ENCODE assay signal across 13 cellular contexts in the genomic region with DNA sequence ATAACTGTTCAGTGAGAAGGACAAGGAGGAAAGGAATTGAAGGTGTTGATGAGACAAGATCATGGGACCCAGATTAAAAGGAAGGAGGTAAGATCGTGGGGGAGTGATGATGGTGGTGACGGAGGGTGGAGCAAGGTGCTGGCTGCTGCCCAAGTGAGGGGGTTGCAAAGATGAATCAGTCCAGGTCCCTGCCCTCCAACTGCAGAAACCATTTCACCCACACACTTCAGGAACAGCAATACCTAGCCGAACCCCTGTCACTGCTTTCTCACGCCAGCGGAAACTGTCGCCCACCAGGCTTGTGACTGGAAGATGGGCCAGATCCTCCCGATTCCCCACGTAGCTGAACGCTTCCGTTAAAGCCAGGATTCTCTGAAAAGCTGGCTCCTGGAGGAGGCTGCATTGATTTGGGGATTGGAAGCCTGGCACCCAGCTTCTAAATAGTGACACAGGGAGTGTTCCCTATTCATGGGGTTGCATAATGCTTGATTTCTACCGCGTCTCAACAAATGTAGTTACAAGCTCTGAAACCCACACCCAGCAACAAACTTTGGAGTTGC. TPM values are rescaled to one million over a fixed set of nuclear protein-coding genes. Genes with fewer than 3 reads are reported as not detected.
DNase-seq lines count a peak whose midpoint lies in the region; ATAC-seq and TF ChIP-seq lines count a peak whose summit lies in the region.
"Had no signal": no experiment of that assay in that cellular context is flagged by ENCODE, and none has a peak within 500 bp of the region (broad histone marks: within the 10 kb centered on the region; RNA-seq: fewer than 3 reads in every experiment).

No MANE protein-coding gene starts in this region.

- intact Hi-C loops in left ventricle myocardium inferior (cut with micrococcal nuclease), result no loop called here

- no peaks in the 10 kb centered on the region for H3K27me3 Mint-ChIP-seq in T-helper 2 cell treated with Interferon-gamma antibody and Interleukin-4, amounts not matched to agents 5 μg/mL and 100 μg/mL, for 36 hours (ENCODE audit: low read depth)

- no peaks in the 10 kb centered on the region for H3K36me3 Mint-ChIP-seq in T-helper 2 cell treated with Interferon-gamma antibody and Interleukin-4, amounts not matched to agents 5 μg/mL and 100 μg/mL, for 36 hours (ENCODE audit: low read depth)
- H3K36me3 Mint-ChIP-seq: CD14-positive monocyte had no signal

- no peaks in the 10 kb centered on the region for H3K27me3 ChIP-seq in left ventricle myocardium inferior (ENCODE audit: low read depth)
- H3K27me3 ChIP-seq in H7 (ENCODE audit: control insufficient read depth, insufficient read depth, low read length), result peaks cover 6% of the 10 kb centered on the region
- H3K27me3 ChIP-seq: thyroid gland had no signal

- H3K4me1 ChIP-seq in left ventricle myocardium inferior, result peaks cover 28% of the 10 kb centered on the region

- no peak for TF ChIP-seq CTCF in left ventricle myocardium inferior (IDR thresholded peaks at IDR 0.05; ENCODE audit: borderline replicate concordance)

- H3K36me3 ChIP-seq in left ventricle myocardium inferior (no peaks in the 10 kb centered on the region), H7 (replicated peaks; ENCODE audit: control insufficient read depth, insufficient read depth, low read length) (no peaks in the 10 kb centered on the region)
- H3K36me3 ChIP-seq: thyroid gland had no signal

- H3K4me3 Mint-ChIP-seq in T-helper 2 cell treated with Interferon-gamma antibody and Interleukin-4, amounts not matched to agents 5 μg/mL and 100 μg/mL, for 36 hours, result peak overlapping the region; percentile 39
- H3K4me3 Mint-ChIP-seq: CD14-positive monocyte had no signal

- no peaks in the 10 kb centered on the region for H3K9me3 ChIP-seq in left ventricle myocardium inferior (replicated peaks)
- H3K9me3 ChIP-seq: thyroid gland had no signal

- H3K27ac ChIP-seq in angular gyrus (ENCODE audit: low read depth, low read length) (peak overlapping the region; percentile 63), left ventricle myocardium inferior (replicated peaks) (no peak overlapping the region)
- H3K27ac ChIP-seq: thyroid gland had no signal

- no peaks in the 10 kb centered on the region for H3K9me3 Mint-ChIP-seq in T-helper 2 cell treated with Interferon-gamma antibody and Interleukin-4, amounts not matched to agents 5 μg/mL and 100 μg/mL, for 36 hours

- H3K4me1 Mint-ChIP-seq in T-helper 2 cell treated with Interferon-gamma antibody and Interleukin-4, amounts not matched to agents 5 μg/mL and 100 μg/mL, for 36 hours (ENCODE audit: low read depth), result peaks cover 18% of the 10 kb centered on the region

- H3K27ac Mint-ChIP-seq in T-helper 2 cell treated with Interferon-gamma antibody and Interleukin-4, amounts not matched to agents 5 μg/mL and 100 μg/mL, for 36 hours, result peak overlapping the region; percentile 37
- H3K27ac Mint-ChIP-seq: CD14-positive monocyte had no signal

- H3K4me3 ChIP-seq in left ventricle myocardium inferior (no peak overlapping the region), H7 (ENCODE audit: insufficient read depth, low read depth, low read length) (no peak overlapping the region)
- H3K4me3 ChIP-seq: thyroid gland had no signal

- DNase-seq in CD1c-positive myeloid dendritic cell (ENCODE audit: extremely low spot score) (peak; percentile 60), KG1 (lab: John Stamatoyannopoulos, UW) (no peak), left ventricle myocardium inferior (no peak), H7 (no peak)
- peak; percentile 73 for DNase-seq in T-helper 2 cell treated with Interferon-gamma antibody and Interleukin-4, amounts not matched to agents 5 μg/mL and 100 μg/mL, for 36 hours (ENCODE audit: low spot score)
- peak; percentile 86 for DNase-seq in stimulated activated CD4-positive, alpha-beta T cell treated with anti-CD3 and anti-CD28 coated beads, Interleukin-15, amount 100 ng/mL, for 24 hours
- DNase-seq: cortex of kidney, retina, RPMI8226, thyroid gland had no signal

- ATAC-seq in HG03280 (IDR thresholded peaks at IDR 0.05; ENCODE audit: unreplicated experiment), result no peak

RNA-seq across cellular contexts. Expression of a gene that starts 3.2 kb away (rescaled TPM):
- 23.4 TPM for total RNA-seq in left ventricle myocardium inferior
- total RNA-seq in H7 (2014; rRNA removed; shearing (Covaris generic)), result 47.1 and 51.1 TPM in 2 replicates

RNA-seq across cellular contexts. Expression of a gene that starts 10.5 kb away (rescaled TPM):
- total RNA-seq in left ventricle myocardium inferior, result 18.0 TPM
- 5.0 and 5.5 TPM in 2 replicates for total RNA-seq in H7 (2014; rRNA removed; shearing (Covaris generic))

RNA-seq across cellular contexts. Expression of a gene that starts 41.9 kb away (rescaled TPM):
- 7.5 TPM for total RNA-seq in left ventricle myocardium inferior
- 5.4 and 9.8 TPM in 2 replicates for total RNA-seq in H7 (2014; rRNA removed; shearing (Covaris generic))

Comparison
In these comparisons a context has a peak if more than half of its experiments do, and no peak if none do; other contexts are left out.
1. DNase-seq: peak in CD1c-positive myeloid dendritic cell (single experiment), T-helper 2 cell treated with Interferon-gamma antibody and Interleukin-4, amounts not matched to agents 5 μg/mL and 100 μg/mL, for 36 hours (single experiment) and stimulated activated CD4-positive, alpha-beta T cell treated with anti-CD3 and anti-CD28 coated beads, Interleukin-15, amount 100 ng/mL, for 24 hours (single experiment); none in KG1 (single experiment), left ventricle myocardium inferior (single experiment) and H7 (single experiment).